Comparison of ENCODE assay signal across 1 cellular context in the genomic region with DNA sequence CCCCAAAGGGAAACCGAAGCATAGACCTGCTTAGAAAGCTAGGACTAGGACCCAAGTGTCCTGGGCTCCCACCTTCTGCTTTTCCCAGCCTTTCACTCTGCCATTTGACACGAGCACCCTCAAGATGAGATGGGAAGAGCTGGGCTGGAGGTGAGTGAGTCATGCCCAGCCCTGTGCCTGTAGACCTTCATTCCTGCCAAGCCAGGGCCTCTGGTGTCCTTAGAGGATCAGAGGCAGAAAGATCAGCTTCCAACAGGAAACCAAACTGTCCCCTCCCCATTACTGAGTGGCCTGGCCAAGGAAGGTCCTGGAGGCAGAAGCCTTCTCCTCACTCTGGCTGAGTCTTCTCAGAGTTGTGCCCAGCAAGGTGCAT.
TF ChIP-seq lines count a peak whose summit lies in the region.

No MANE protein-coding gene starts in this region.

TF ChIP-seq in HCT116, 20 proteins besides CTCF, POLR2A, EP300 and RAD21 (continued from another document):
- TF ChIP-seq, protein P1, sequence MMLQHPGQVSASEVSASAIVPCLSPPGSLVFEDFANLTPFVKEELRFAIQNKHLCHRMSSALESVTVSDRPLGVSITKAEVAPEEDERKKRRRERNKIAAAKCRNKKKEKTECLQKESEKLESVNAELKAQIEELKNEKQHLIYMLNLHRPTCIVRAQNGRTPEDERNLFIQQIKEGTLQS (IDR thresholded peaks at IDR 0.05): no peak
